ENCODE assay signal across 1 cellular context in genomic region chr15:40990789-40991188, GRCh38.
A peak's percentile ranks its signal among the peaks of the same experiment; 100 is the strongest.
TF ChIP-seq lines count a peak whose summit lies in the region.

No MANE protein-coding gene starts in this region.

TF ChIP-seq in HEK293, 187 proteins besides CTCF, POLR2A, EP300 and RAD21:
- no peak for TF ChIP-seq ZNF157 (tag by site-specific recombination; IDR thresholded peaks at IDR 0.05)
- no peak for TF ChIP-seq SP3 (tag by site-specific recombination; IDR thresholded peaks at IDR 0.05)
- TF ChIP-seq OSR2 (tag by site-specific recombination; IDR thresholded peaks at IDR 0.05), result no peak
- no peak for TF ChIP-seq ZNF394 (tag by site-specific recombination; IDR thresholded peaks at IDR 0.05; ENCODE audit: borderline replicate concordance)
- no peak for TF ChIP-seq ZNF114 (tag by site-specific recombination; IDR thresholded peaks at IDR 0.05)
- TF ChIP-seq ZNF561 (tag by site-specific recombination; IDR thresholded peaks at IDR 0.05; ENCODE audit: borderline replicate concordance), result no peak
- TF ChIP-seq GLI4 (tag by site-specific recombination; IDR thresholded peaks at IDR 0.05), result no peak
- no peak for TF ChIP-seq ZNF76 (tag by site-specific recombination; IDR thresholded peaks at IDR 0.05; ENCODE audit: borderline replicate concordance, low read depth)
- TF ChIP-seq EGR2 (tag by site-specific recombination; IDR thresholded peaks at IDR 0.05; ENCODE audit: low read depth), result peak; percentile 35; the same call in 1 of the 2 replicates
- TF ChIP-seq ZNF626 (tag by site-specific recombination; IDR thresholded peaks at IDR 0.05), result no peak
- no peak for TF ChIP-seq ZNF488 (tag by site-specific recombination; IDR thresholded peaks at IDR 0.05)
- no peak for TF ChIP-seq ZNF449 (tag by site-specific recombination; IDR thresholded peaks at IDR 0.05)
- TF ChIP-seq ZNF544 (tag by site-specific recombination; IDR thresholded peaks at IDR 0.05), result no peak
- no peak for TF ChIP-seq SETDB1 (IDR thresholded peaks at IDR 0.05; ENCODE audit: insufficient read length, low read length)
- TF ChIP-seq ZNF214 (tag by site-specific recombination; IDR thresholded peaks at IDR 0.05; ENCODE audit: borderline replicate concordance), result no peak
- no peak for TF ChIP-seq ZNF112 (tag by site-specific recombination; IDR thresholded peaks at IDR 0.05)
- TF ChIP-seq ZFHX2 (tag by site-specific recombination; conservative IDR thresholded peaks at IDR 0.05), result peak; percentile 46
- no peak for TF ChIP-seq ZNF24 (tag by site-specific recombination; IDR thresholded peaks at IDR 0.05)
TF ChIP-seq in HEK293: peak in this region for 2.
